In the genomic region with DNA sequence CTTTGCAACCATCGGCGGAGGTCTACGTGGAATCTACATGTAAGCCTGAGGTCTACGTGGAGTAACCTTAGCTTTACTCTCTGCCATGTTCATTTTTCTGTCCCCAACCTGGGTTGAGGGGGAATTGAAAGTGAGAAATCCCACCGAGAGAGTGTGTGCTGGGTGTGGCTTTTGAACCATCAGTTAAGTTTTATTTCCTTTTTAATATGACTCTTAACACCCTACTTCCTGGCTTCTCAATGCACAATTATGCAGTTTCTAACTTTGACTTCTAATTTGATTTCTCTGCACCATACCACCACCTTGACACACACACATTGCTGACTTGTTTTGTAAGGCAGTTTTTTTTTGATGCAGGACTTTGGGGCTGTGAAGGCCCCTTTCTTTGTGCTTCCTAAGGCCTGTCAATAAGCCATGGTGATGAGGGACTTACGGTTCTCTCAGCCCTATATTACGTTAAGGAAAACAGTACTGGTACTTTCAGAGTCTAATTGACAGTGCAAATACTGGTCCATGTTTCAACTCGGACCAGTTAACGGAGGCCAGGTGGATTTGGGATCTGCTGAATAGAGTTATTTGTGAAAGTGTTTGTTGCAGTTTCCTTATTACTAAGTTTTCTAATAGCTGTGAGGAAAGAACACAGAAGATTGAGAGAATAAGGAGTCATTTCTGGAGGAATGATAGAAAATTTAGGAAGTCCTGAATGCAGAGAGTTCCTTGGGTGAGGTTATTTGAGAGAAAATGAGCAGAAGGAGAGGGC, we compare ENCODE assay signal across 1 cellular context.
TF ChIP-seq lines count a peak whose summit lies in the region.

No MANE protein-coding gene starts in this region.

TF ChIP-seq in GM12878, 131 proteins besides CTCF, POLR2A, EP300 and RAD21 (continued from another document and continues in another):
- TF ChIP-seq, protein P1, sequence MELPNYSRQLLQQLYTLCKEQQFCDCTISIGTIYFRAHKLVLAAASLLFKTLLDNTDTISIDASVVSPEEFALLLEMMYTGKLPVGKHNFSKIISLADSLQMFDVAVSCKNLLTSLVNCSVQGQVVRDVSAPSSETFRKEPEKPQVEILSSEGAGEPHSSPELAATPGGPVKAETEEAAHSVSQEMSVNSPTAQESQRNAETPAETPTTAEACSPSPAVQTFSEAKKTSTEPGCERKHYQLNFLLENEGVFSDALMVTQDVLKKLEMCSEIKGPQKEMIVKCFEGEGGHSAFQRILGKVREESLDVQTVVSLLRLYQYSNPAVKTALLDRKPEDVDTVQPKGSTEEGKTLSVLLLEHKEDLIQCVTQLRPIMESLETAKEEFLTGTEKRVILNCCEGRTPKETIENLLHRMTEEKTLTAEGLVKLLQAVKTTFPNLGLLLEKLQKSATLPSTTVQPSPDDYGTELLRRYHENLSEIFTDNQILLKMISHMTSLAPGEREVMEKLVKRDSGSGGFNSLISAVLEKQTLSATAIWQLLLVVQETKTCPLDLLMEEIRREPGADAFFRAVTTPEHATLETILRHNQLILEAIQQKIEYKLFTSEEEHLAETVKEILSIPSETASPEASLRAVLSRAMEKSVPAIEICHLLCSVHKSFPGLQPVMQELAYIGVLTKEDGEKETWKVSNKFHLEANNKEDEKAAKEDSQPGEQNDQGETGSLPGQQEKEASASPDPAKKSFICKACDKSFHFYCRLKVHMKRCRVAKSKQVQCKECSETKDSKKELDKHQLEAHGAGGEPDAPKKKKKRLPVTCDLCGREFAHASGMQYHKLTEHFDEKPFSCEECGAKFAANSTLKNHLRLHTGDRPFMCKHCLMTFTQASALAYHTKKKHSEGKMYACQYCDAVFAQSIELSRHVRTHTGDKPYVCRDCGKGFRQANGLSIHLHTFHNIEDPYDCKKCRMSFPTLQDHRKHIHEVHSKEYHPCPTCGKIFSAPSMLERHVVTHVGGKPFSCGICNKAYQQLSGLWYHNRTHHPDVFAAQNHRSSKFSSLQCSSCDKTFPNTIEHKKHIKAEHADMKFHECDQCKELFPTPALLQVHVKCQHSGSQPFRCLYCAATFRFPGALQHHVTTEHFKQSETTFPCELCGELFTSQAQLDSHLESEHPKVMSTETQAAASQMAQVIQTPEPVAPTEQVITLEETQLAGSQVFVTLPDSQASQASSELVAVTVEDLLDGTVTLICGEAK (IDR thresholded peaks at IDR 0.05; ENCODE audit: borderline replicate concordance) = no peak
- TF ChIP-seq CREB1 (IDR thresholded peaks at IDR 0.05; ENCODE audit: low read depth) (no peak), EZH2 (IDR thresholded peaks at IDR 0.05; ENCODE audit: borderline replicate concordance, control insufficient read depth, low read depth, low read length) (no peak), FOXM1 (IDR thresholded peaks at IDR 0.05; ENCODE audit: low read depth, low read length) (peak; percentile 32; the same call in 1 of the 2 replicates), MYB (IDR thresholded peaks at IDR 0.05; ENCODE audit: borderline replicate concordance, low read depth, low read length) (no peak), SUPT20H (IDR thresholded peaks at IDR 0.05; ENCODE audit: borderline replicate concordance, control insufficient read depth, low read depth, low read length) (no peak), RBBP5 (conservative IDR thresholded peaks at IDR 0.05) (no peak), RFX5 (IDR thresholded peaks at IDR 0.05; ENCODE audit: low read depth, low read length) (no peak), POU2F2 (IDR thresholded peaks at IDR 0.05; ENCODE audit: borderline replicate concordance, low read depth, low read length) (no peak), SIN3A (IDR thresholded peaks at IDR 0.05; ENCODE audit: low read depth, low read length) (no peak), CBX3 (IDR thresholded peaks at IDR 0.05; ENCODE audit: borderline replicate concordance, low read depth) (no peak), HDAC6 (IDR thresholded peaks at IDR 0.05; ENCODE audit: unreplicated experiment) (no peak), SMARCA5 (IDR thresholded peaks at IDR 0.05) (no peak), CHD2 (IDR thresholded peaks at IDR 0.05; ENCODE audit: borderline replicate concordance, low read depth, low read length) (no peak), TCF12 (IDR thresholded peaks at IDR 0.05; ENCODE audit: low read depth, low read length) (no peak), PAX8 (IDR thresholded peaks at IDR 0.05) (no peak), CHD4 (IDR thresholded peaks at IDR 0.05) (no peak), PAX5 (IDR thresholded peaks at IDR 0.05; ENCODE audit: borderline replicate concordance, low read depth, low read length) (no peak), PML (IDR thresholded peaks at IDR 0.05; ENCODE audit: low read length) (peak; percentile 11; the same call in 1 of the 2 replicates), FOS (IDR thresholded peaks at IDR 0.05; ENCODE audit: borderline replicate concordance, extremely low read depth, insufficient read length) (no peak), POLR2AphosphoS5 (IDR thresholded peaks at IDR 0.05; ENCODE audit: low read length) (no peak), YBX1 (IDR thresholded peaks at IDR 0.05) (no peak), WRNIP1 (IDR thresholded peaks at IDR 0.05; ENCODE audit: borderline replicate concordance, low read depth, low read length) (no peak), STAT1 (conservative IDR thresholded peaks at IDR 0.05) (no peak), ETV6 (conservative IDR thresholded peaks at IDR 0.05 in 1 of 2, IDR thresholded peaks at IDR 0.05 in 1 of 2; ENCODE audit: borderline replicate concordance in 1 of 2, low read depth in 1 of 2) (no peak; a peak in 1 of 4 replicates), ZNF217 (IDR thresholded peaks at IDR 0.05) (no peak), TBL1XR1 (IDR thresholded peaks at IDR 0.05; ENCODE audit: low read depth, low read length) (no peak)
- TF ChIP-seq, protein P2, sequence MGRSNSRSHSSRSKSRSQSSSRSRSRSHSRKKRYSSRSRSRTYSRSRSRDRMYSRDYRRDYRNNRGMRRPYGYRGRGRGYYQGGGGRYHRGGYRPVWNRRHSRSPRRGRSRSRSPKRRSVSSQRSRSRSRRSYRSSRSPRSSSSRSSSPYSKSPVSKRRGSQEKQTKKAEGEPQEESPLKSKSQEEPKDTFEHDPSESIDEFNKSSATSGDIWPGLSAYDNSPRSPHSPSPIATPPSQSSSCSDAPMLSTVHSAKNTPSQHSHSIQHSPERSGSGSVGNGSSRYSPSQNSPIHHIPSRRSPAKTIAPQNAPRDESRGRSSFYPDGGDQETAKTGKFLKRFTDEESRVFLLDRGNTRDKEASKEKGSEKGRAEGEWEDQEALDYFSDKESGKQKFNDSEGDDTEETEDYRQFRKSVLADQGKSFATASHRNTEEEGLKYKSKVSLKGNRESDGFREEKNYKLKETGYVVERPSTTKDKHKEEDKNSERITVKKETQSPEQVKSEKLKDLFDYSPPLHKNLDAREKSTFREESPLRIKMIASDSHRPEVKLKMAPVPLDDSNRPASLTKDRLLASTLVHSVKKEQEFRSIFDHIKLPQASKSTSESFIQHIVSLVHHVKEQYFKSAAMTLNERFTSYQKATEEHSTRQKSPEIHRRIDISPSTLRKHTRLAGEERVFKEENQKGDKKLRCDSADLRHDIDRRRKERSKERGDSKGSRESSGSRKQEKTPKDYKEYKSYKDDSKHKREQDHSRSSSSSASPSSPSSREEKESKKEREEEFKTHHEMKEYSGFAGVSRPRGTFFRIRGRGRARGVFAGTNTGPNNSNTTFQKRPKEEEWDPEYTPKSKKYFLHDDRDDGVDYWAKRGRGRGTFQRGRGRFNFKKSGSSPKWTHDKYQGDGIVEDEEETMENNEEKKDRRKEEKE (IDR thresholded peaks at IDR 0.05) = no peak
- TF ChIP-seq, protein P3, sequence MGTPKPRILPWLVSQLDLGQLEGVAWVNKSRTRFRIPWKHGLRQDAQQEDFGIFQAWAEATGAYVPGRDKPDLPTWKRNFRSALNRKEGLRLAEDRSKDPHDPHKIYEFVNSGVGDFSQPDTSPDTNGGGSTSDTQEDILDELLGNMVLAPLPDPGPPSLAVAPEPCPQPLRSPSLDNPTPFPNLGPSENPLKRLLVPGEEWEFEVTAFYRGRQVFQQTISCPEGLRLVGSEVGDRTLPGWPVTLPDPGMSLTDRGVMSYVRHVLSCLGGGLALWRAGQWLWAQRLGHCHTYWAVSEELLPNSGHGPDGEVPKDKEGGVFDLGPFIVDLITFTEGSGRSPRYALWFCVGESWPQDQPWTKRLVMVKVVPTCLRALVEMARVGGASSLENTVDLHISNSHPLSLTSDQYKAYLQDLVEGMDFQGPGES (IDR thresholded peaks at IDR 0.05) = no peak
- TF ChIP-seq, protein P4, sequence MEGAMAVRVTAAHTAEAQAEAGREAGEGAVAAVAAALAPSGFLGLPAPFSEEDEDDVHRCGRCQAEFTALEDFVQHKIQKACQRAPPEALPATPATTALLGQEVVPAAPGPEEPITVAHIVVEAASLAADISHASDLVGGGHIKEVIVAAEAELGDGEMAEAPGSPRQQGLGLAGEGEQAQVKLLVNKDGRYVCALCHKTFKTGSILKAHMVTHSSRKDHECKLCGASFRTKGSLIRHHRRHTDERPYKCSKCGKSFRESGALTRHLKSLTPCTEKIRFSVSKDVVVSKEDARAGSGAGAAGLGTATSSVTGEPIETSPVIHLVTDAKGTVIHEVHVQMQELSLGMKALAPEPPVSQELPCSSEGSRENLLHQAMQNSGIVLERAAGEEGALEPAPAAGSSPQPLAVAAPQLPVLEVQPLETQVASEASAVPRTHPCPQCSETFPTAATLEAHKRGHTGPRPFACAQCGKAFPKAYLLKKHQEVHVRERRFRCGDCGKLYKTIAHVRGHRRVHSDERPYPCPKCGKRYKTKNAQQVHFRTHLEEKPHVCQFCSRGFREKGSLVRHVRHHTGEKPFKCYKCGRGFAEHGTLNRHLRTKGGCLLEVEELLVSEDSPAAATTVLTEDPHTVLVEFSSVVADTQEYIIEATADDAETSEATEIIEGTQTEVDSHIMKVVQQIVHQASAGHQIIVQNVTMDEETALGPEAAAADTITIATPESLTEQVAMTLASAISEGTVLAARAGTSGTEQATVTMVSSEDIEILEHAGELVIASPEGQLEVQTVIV (IDR thresholded peaks at IDR 0.05; ENCODE audit: borderline replicate concordance, partially characterized antibody) = no peak
- TF ChIP-seq, protein P5, sequence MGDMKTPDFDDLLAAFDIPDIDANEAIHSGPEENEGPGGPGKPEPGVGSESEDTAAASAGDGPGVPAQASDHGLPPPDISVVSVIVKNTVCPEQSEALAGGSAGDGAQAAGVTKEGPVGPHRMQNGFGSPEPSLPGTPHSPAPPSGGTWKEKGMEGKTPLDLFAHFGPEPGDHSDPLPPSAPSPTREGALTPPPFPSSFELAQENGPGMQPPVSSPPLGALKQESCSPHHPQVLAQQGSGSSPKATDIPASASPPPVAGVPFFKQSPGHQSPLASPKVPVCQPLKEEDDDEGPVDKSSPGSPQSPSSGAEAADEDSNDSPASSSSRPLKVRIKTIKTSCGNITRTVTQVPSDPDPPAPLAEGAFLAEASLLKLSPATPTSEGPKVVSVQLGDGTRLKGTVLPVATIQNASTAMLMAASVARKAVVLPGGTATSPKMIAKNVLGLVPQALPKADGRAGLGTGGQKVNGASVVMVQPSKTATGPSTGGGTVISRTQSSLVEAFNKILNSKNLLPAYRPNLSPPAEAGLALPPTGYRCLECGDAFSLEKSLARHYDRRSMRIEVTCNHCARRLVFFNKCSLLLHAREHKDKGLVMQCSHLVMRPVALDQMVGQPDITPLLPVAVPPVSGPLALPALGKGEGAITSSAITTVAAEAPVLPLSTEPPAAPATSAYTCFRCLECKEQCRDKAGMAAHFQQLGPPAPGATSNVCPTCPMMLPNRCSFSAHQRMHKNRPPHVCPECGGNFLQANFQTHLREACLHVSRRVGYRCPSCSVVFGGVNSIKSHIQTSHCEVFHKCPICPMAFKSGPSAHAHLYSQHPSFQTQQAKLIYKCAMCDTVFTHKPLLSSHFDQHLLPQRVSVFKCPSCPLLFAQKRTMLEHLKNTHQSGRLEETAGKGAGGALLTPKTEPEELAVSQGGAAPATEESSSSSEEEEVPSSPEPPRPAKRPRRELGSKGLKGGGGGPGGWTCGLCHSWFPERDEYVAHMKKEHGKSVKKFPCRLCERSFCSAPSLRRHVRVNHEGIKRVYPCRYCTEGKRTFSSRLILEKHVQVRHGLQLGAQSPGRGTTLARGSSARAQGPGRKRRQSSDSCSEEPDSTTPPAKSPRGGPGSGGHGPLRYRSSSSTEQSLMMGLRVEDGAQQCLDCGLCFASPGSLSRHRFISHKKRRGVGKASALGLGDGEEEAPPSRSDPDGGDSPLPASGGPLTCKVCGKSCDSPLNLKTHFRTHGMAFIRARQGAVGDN (IDR thresholded peaks at IDR 0.05) = no peak
- TF ChIP-seq, protein P6, sequence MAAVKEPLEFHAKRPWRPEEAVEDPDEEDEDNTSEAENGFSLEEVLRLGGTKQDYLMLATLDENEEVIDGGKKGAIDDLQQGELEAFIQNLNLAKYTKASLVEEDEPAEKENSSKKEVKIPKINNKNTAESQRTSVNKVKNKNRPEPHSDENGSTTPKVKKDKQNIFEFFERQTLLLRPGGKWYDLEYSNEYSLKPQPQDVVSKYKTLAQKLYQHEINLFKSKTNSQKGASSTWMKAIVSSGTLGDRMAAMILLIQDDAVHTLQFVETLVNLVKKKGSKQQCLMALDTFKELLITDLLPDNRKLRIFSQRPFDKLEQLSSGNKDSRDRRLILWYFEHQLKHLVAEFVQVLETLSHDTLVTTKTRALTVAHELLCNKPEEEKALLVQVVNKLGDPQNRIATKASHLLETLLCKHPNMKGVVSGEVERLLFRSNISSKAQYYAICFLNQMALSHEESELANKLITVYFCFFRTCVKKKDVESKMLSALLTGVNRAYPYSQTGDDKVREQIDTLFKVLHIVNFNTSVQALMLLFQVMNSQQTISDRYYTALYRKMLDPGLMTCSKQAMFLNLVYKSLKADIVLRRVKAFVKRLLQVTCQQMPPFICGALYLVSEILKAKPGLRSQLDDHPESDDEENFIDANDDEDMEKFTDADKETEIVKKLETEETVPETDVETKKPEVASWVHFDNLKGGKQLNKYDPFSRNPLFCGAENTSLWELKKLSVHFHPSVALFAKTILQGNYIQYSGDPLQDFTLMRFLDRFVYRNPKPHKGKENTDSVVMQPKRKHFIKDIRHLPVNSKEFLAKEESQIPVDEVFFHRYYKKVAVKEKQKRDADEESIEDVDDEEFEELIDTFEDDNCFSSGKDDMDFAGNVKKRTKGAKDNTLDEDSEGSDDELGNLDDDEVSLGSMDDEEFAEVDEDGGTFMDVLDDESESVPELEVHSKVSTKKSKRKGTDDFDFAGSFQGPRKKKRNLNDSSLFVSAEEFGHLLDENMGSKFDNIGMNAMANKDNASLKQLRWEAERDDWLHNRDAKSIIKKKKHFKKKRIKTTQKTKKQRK (IDR thresholded peaks at IDR 0.05; ENCODE audit: low read depth, low read length) = no peak
- TF ChIP-seq, protein P7, sequence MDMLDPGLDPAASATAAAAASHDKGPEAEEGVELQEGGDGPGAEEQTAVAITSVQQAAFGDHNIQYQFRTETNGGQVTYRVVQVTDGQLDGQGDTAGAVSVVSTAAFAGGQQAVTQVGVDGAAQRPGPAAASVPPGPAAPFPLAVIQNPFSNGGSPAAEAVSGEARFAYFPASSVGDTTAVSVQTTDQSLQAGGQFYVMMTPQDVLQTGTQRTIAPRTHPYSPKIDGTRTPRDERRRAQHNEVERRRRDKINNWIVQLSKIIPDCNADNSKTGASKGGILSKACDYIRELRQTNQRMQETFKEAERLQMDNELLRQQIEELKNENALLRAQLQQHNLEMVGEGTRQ (IDR thresholded peaks at IDR 0.05; ENCODE audit: borderline replicate concordance, low read depth, low read length) = no peak
